1 cellular context compared by ENCODE assay signal in genomic region chr6:75379536-75379935, GRCh38.
TF ChIP-seq lines count a peak whose summit lies in the region.

No MANE protein-coding gene starts in this region.

TF ChIP-seq in H1, 55 proteins besides CTCF, POLR2A, EP300 and RAD21 (continued from another document):
- TF ChIP-seq RNF2 (IDR thresholded peaks at IDR 0.05; ENCODE audit: borderline replicate concordance, low read depth, low read length, missing control alignments, poor library complexity, severe bottlenecking) (no peak), GTF2F1 (IDR thresholded peaks at IDR 0.05; ENCODE audit: borderline replicate concordance, low read depth, low read length) (no peak), GABPA (IDR thresholded peaks at IDR 0.05; ENCODE audit: borderline replicate concordance, insufficient read depth, low read length) (no peak)
TF ChIP-seq in H1: peak in this region for 0.
